In the genomic region with DNA sequence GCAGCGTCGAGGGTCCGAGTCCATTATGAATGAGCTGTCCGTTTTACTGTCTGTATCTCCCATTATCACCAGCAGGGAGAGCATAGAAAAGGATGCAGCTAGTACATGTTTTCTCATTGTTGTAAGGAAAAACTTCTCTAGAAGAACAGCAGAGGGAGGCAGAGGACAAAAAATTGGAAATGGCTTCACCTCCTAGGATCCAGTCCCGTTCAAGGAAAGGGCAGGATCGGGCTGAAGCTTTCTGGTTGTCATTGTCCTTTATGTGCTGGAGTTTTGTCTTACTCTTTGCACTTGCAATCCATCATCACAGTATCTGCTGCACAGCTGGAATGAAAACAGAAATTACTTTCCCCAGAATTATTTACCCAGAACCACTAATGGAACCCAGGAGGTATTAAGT, we compare ENCODE assay signal across 8 cellular contexts. TPM values are rescaled to one million over a fixed set of nuclear protein-coding genes. Genes with fewer than 3 reads are reported as not detected.
DNase-seq lines count a peak whose midpoint lies in the region; ATAC-seq and TF ChIP-seq lines count a peak whose summit lies in the region.

No MANE protein-coding gene starts in this region.

- peak; percentile 88 for DNase-seq in DMS 273 (lab: John Stamatoyannopoulos, UW; ENCODE audit: unreplicated experiment)
- peak; percentile 90 for DNase-seq in M059J (ENCODE audit: low read depth)
- DNase-seq in Peyer's patch = no peak
- no peak for DNase-seq in chondrocyte (ENCODE audit: low spot score)
- no peak for DNase-seq in left lung
- DNase-seq in tibial nerve (ENCODE audit: low spot score in 2 of 2) = peak in 1 of 2 donors; percentile 11
- DNase-seq in stimulated activated CD8-positive, alpha-beta memory T cell treated with anti-CD3 and anti-CD28 coated beads, Interleukin-4, amount 100 ng/mL, for 48 hours = no peak

- TF ChIP-seq POLR2A in Peyer's patch (IDR thresholded peaks at IDR 0.05) (no peak), tibial nerve (IDR thresholded peaks at IDR 0.05) (no peak)

- H3K9me3 Mint-ChIP-seq in chondrocyte (ENCODE audit: low read depth) = peaks cover 8% of the 10 kb centered on the region

- H3K27ac ChIP-seq in Peyer's patch = no peak overlapping the region
- H3K27ac ChIP-seq in left lung = no peak overlapping the region
- no peak overlapping the region for H3K27ac ChIP-seq in tibial nerve

- H3K4me3 ChIP-seq in Peyer's patch = no peak overlapping the region
- no peak overlapping the region for H3K4me3 ChIP-seq in left lung
- no peak overlapping the region for H3K4me3 ChIP-seq in tibial nerve

- peak; percentile 5 to 91 (median 68) for TF ChIP-seq CTCF in Peyer's patch (IDR thresholded peaks at IDR 0.05)
- peak; percentile 89 for TF ChIP-seq CTCF in chondrocyte (IDR thresholded peaks at IDR 0.05)
- peak; percentile 61 to 63 for TF ChIP-seq CTCF in left lung (IDR thresholded peaks at IDR 0.05)
- TF ChIP-seq CTCF in tibial nerve (IDR thresholded peaks at IDR 0.05) = peak; percentile 44 to 90 (median 65)

- ATAC-seq in GM19395 (IDR thresholded peaks at IDR 0.05; ENCODE audit: unreplicated experiment) (peak; percentile 82), left lung (peak; percentile 94)

- no peak for TF ChIP-seq EP300 in tibial nerve (IDR thresholded peaks at IDR 0.05)

- H3K27ac Mint-ChIP-seq in chondrocyte (ENCODE audit: unreplicated experiment) = no peak overlapping the region

- no peaks in the 10 kb centered on the region for H3K4me1 Mint-ChIP-seq in chondrocyte (ENCODE audit: low read depth)

- H3K4me1 ChIP-seq in Peyer's patch (no peaks in the 10 kb centered on the region), left lung (no peaks in the 10 kb centered on the region), tibial nerve (peaks cover 0 to 6% (median 1%) of the 10 kb centered on the region in 4 donors)

- no peak overlapping the region for H3K4me3 Mint-ChIP-seq in chondrocyte (ENCODE audit: unreplicated experiment)

- intact Hi-C loops in left lung (cut with DNase I) = loop anchor here in 1 of 2 donors (5.0 kb wide), 1 partner anchor 284 kb away; no protein-coding TSS in a partner anchor

- no peaks in the 10 kb centered on the region for H3K36me3 ChIP-seq in Peyer's patch
- no peaks in the 10 kb centered on the region for H3K36me3 ChIP-seq in left lung
- H3K36me3 ChIP-seq in tibial nerve = no peaks in the 10 kb centered on the region

- no peaks in the 10 kb centered on the region for H3K36me3 Mint-ChIP-seq in chondrocyte (ENCODE audit: low read depth)

- H3K27me3 ChIP-seq in Peyer's patch = no peaks in the 10 kb centered on the region
- H3K27me3 ChIP-seq in left lung = no peaks in the 10 kb centered on the region
- peaks cover 0 to 21% of the 10 kb centered on the region in 2 donors for H3K27me3 ChIP-seq in tibial nerve

- 0 to 2% methylated on average over 6 of the region's 6 CpGs for WGBS in tibial nerve, 2 donors

- H3K9me3 ChIP-seq in Peyer's patch (no peaks in the 10 kb centered on the region), left lung (no peaks in the 10 kb centered on the region), tibial nerve (no peaks in the 10 kb centered on the region)

- H3K27me3 Mint-ChIP-seq in chondrocyte (ENCODE audit: low read depth) = peaks cover 7% of the 10 kb centered on the region

RNA-seq across cellular contexts. Expression of gene NDP, which starts 14.7 kb away (rescaled TPM):
- total RNA-seq in M059J (2014; rRNA removed; shearing (Covaris generic)) = 29.2 and 39.7 TPM in 2 replicates
- total RNA-seq in Peyer's patch = 1 to 10 TPM in 1 of 4 donors, not detected in 3; 4.7 TPM
- 1.5 to 1.7 TPM in 2 of 3 replicates, not detected in the other for total RNA-seq in chondrocyte
- total RNA-seq in left lung = not detected
- 1 to 10 TPM; 2.1 to 6.1 (median 2.3) TPM for total RNA-seq in tibial nerve

Comparison
In these comparisons a context has a peak if more than half of its experiments do, and no peak if none do; other contexts are left out.
1. DNase-seq: peak in DMS 273 (single experiment) and M059J (single experiment); none in Peyer's patch (0 of 3), chondrocyte (single experiment), left lung (0 of 2) and stimulated activated CD8-positive, alpha-beta memory T cell treated with anti-CD3 and anti-CD28 coated beads, Interleukin-4, amount 100 ng/mL, for 48 hours (single experiment).
2. Peak in every context shown above with its lines, with median percentiles within 50 percentile points of each other: CTCF ChIP-seq.